Comparison of ENCODE assay signal across 8 cellular contexts in the genomic region with DNA sequence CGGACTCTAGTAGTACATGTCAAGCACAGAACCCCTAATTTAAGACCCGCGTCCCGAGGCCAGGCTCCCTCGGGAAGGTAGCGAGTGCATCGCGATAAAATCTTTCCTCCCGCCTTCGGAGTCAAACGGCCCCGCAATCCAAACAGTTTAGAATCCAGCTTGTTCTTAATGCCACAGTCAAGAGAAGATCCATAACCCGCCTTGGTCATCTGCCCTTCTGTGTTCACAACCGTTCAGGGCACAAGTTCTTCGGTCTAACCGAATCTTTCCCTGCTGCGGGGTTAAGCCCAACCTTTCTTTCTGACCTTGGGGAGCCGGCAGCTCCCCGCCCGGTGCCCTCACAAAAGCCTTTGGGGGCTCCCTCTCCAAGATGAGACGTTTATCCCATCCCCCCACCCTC. TPM values are rescaled to one million over a fixed set of nuclear protein-coding genes. Genes with fewer than 3 reads are reported as not detected.
DNase-seq lines count a peak whose midpoint lies in the region; ATAC-seq and TF ChIP-seq lines count a peak whose summit lies in the region.

No MANE protein-coding gene starts in this region.

- 0 out of 2 replicates have a peak overlapping the region, but pooled peaks have one; percentile 1 for H4K5ac ChIP-seq in IMR-90 (ENCODE audit: low read depth, low read length)

- H2BK15ac ChIP-seq in IMR-90 (ENCODE audit: low read depth, low read length) = no peak overlapping the region

- no peaks in the 10 kb centered on the region for H3K9me3 Mint-ChIP-seq in Calu3 (ENCODE audit: low read depth, unreplicated experiment)
- no peaks in the 10 kb centered on the region for H3K9me3 Mint-ChIP-seq in activated naive CD8-positive, alpha-beta T cell treated with anti-CD3 and anti-CD28 coated beads, Interleukin-2, amount 50 U/mL, for 24 hours

- H3K27ac ChIP-seq in IMR-90 (ENCODE audit: insufficient read depth, low read length) (peak overlapping the region; percentile 77), iPS-20b (ENCODE audit: low read length) (no peak overlapping the region)

- WGBS in IMR-90 (ENCODE audit: extremely low coverage in 2 of 2, insufficient read length in 1 of 2), 2 experiments = 3% methylated on average over 11 of the region's 21 CpGs; no CpG with 5 or more reads in 1 of the 2 experiments

- dilution Hi-C loops in IMR-90 (cut with HindIII; ENCODE audit: low sequenced_read_pairs, unreplicated experiment) = no loop called here

- no peak for TF ChIP-seq POLR2A in IMR-90 (IDR thresholded peaks at IDR 0.05; ENCODE audit: low read depth, low read length)

- CTCF ChIA-PET in Calu3 (lab: Charles Lee) = interaction anchor here (0.6 to 1.9 kb wide), 7 partner anchors 24 to 1893 kb away, joined by 3 to 11 read pairs (median 3); no protein-coding TSS in a partner anchor
- CTCF ChIA-PET in IMR-90 (lab: Yijun Ruan, JAX) = interaction anchor here (1.0 to 1.1 kb wide), 2 partner anchors 506 to 671 kb away, joined by 3 read pairs; no protein-coding TSS in a partner anchor

- ATAC-seq in IMR-90 (ENCODE audit: low read depth) (no peak), HG03095 (IDR thresholded peaks at IDR 0.05; ENCODE audit: unreplicated experiment) (no peak), left colon (no peak), HG03520 (IDR thresholded peaks at IDR 0.05; ENCODE audit: unreplicated experiment) (no peak)
- ATAC-seq in activated naive CD8-positive, alpha-beta T cell treated with anti-CD3 and anti-CD28 coated beads, Interleukin-2, amount 50 U/mL, for 24 hours = no peak

- H4K20me1 ChIP-seq in IMR-90 (ENCODE audit: insufficient read depth, low read length) = peaks cover 14% of the 10 kb centered on the region; the same call in 1 of the 2 replicates

- peaks cover 36 to 61% of the 10 kb centered on the region in 2 experiments; a peak in 3 of 4 replicates for H3K79me1 ChIP-seq in IMR-90 (ENCODE audit: low read depth in 1 of 2, low read length in 2 of 2)

- H3K36me3 Mint-ChIP-seq in Calu3 (ENCODE audit: insufficient read depth, unreplicated experiment) = peaks cover 47% of the 10 kb centered on the region
- peaks cover 20% of the 10 kb centered on the region for H3K36me3 Mint-ChIP-seq in activated naive CD8-positive, alpha-beta T cell treated with anti-CD3 and anti-CD28 coated beads, Interleukin-2, amount 50 U/mL, for 24 hours (ENCODE audit: low read depth)

- POLR2A ChIA-PET in IMR-90 (lab: Charles Lee; ENCODE audit: unreplicated experiment) = interaction anchor here (0.6 kb wide), 1 partner anchor 36 kb away, joined by 4 read pairs; no protein-coding TSS in a partner anchor

- H3K4me3 ChIP-seq in IMR-90 (ENCODE audit: insufficient read depth, low read depth, low read length) (peak overlapping the region; percentile 82), iPS-20b (ENCODE audit: low read length) (peak overlapping the region; percentile 80)

- H2BK120ac ChIP-seq in IMR-90 (ENCODE audit: low read depth, low read length) = peak overlapping the region; percentile 42; the same call in 1 of the 2 replicates

- H3K9ac ChIP-seq in IMR-90 (ENCODE audit: low read depth, low read length) = peak overlapping the region; percentile 93
- H3K9ac ChIP-seq in iPS-20b (ENCODE audit: low read depth, low read length) = peak overlapping the region; percentile 83

- no peak for TF ChIP-seq RAD21 in IMR-90 (IDR thresholded peaks at IDR 0.05; ENCODE audit: low read length)

- H3K4me1 ChIP-seq in IMR-90 (ENCODE audit: control insufficient read depth, insufficient read depth, low read length) = peaks cover 13% of the 10 kb centered on the region
- peaks cover 23% of the 10 kb centered on the region for H3K4me1 ChIP-seq in iPS-20b (ENCODE audit: insufficient read depth, low read length)

- H3K36me3 ChIP-seq in IMR-90 (ENCODE audit: control insufficient read depth, insufficient read depth, low read length) = peaks cover 2% of the 10 kb centered on the region; the same call in 1 of the 2 replicates
- H3K36me3 ChIP-seq in iPS-20b (ENCODE audit: insufficient read depth, low read depth, low read length) = peaks cover 28% of the 10 kb centered on the region

- DNase-seq in Calu3 = no peak
- peak; percentile 25 for DNase-seq in IMR-90
- DNase-seq in activated naive CD8-positive, alpha-beta T cell treated with anti-CD3 and anti-CD28 coated beads, Interleukin-2, amount 50 U/mL, for 24 hours = peak; percentile 13
- peak; percentile 33 for DNase-seq in stimulated activated CD8-positive, alpha-beta memory T cell treated with anti-CD3 and anti-CD28 coated beads, Interleukin-4, amount 100 ng/mL, for 48 hours
- no peak for DNase-seq in left colon

- H3K9me1 ChIP-seq in IMR-90 (ENCODE audit: insufficient read depth, low read length) = peaks cover 10% of the 10 kb centered on the region

- H4K8ac ChIP-seq in IMR-90 (ENCODE audit: low read depth in 2 of 2, low read length in 2 of 2) = peak overlapping the region in 1 of 2 experiments; percentile 68; a peak in 1 of 4 replicates

- no peaks in the 10 kb centered on the region for H3K27me3 Mint-ChIP-seq in Calu3 (ENCODE audit: unreplicated experiment)
- no peaks in the 10 kb centered on the region for H3K27me3 Mint-ChIP-seq in activated naive CD8-positive, alpha-beta T cell treated with anti-CD3 and anti-CD28 coated beads, Interleukin-2, amount 50 U/mL, for 24 hours

- H3K4ac ChIP-seq in IMR-90 (ENCODE audit: low read depth, low read length) = peak overlapping the region; percentile 69

- H3K27me3 ChIP-seq in IMR-90 (ENCODE audit: control insufficient read depth, insufficient read depth, low read length) (no peaks in the 10 kb centered on the region), iPS-20b (ENCODE audit: insufficient read depth, low read length) (no peaks in the 10 kb centered on the region)

- peak overlapping the region; percentile 78 for H3K4me2 ChIP-seq in IMR-90 (ENCODE audit: low read depth, low read length)

- H3K9me3 ChIP-seq in IMR-90 (ENCODE audit: control insufficient read depth, insufficient read depth, low read length) (no peaks in the 10 kb centered on the region), iPS-20b (ENCODE audit: insufficient read depth, low read depth, low read length) (no peaks in the 10 kb centered on the region)

- peak overlapping the region; percentile 97 for H2AFZ ChIP-seq in IMR-90 (replicated peaks; ENCODE audit: low read length, poor library complexity)

- peak overlapping the region; percentile 63; the same call in 1 of the 2 replicates for H2AK5ac ChIP-seq in IMR-90 (ENCODE audit: low read depth, low read length)

- H2BK20ac ChIP-seq in IMR-90 (ENCODE audit: low read depth, low read length) = no peak overlapping the region

- H3K18ac ChIP-seq in IMR-90 (ENCODE audit: low read depth, low read length) = no peak overlapping the region

- peak overlapping the region; percentile 97 for H3K4me3 Mint-ChIP-seq in Calu3 (ENCODE audit: low read depth, unreplicated experiment)
- H3K4me3 Mint-ChIP-seq in activated naive CD8-positive, alpha-beta T cell treated with anti-CD3 and anti-CD28 coated beads, Interleukin-2, amount 50 U/mL, for 24 hours = peak overlapping the region; percentile 95

- TF ChIP-seq CTCF in Calu3 (IDR thresholded peaks at IDR 0.05; ENCODE audit: unreplicated experiment) = no peak
- no peak for TF ChIP-seq CTCF in IMR-90 (conservative IDR thresholded peaks at IDR 0.05; ENCODE audit: low read depth, low read length)

- H3K27ac Mint-ChIP-seq in Calu3 (ENCODE audit: unreplicated experiment) = peak overlapping the region; percentile 93
- peak overlapping the region; percentile 97 for H3K27ac Mint-ChIP-seq in activated naive CD8-positive, alpha-beta T cell treated with anti-CD3 and anti-CD28 coated beads, Interleukin-2, amount 50 U/mL, for 24 hours

- peak overlapping the region; percentile 20; the same call in 1 of the 2 replicates for H4K91ac ChIP-seq in IMR-90 (ENCODE audit: insufficient read depth, low read depth, low read length)

- peak overlapping the region; percentile 72 for H2BK5ac ChIP-seq in IMR-90 (ENCODE audit: low read depth, low read length, poor library complexity, severe bottlenecking)

- H3K23ac ChIP-seq in IMR-90 (ENCODE audit: low read depth, low read length) = peak overlapping the region; percentile 51

- in situ Hi-C loops in IMR-90 (cut with MboI; ENCODE audit: low sequenced_read_pairs) = no loop called here

- peak overlapping the region; percentile 53 for H3K14ac ChIP-seq in IMR-90 (replicated peaks; ENCODE audit: low read depth, low read length)

- BruUV-seq in Calu3 (replicated peaks; lab: Mats Ljungman, UMichigan) (no TSS peak), IMR-90 (replicated peaks; lab: Mats Ljungman, UMichigan) (no TSS peak)

- H2AK9ac ChIP-seq in IMR-90 (replicated peaks; ENCODE audit: low read depth, low read length, poor library complexity) = peak overlapping the region; percentile 94

- peaks cover 50% of the 10 kb centered on the region for H3K4me1 Mint-ChIP-seq in Calu3 (ENCODE audit: low read depth, unreplicated experiment)
- peaks cover 66% of the 10 kb centered on the region for H3K4me1 Mint-ChIP-seq in activated naive CD8-positive, alpha-beta T cell treated with anti-CD3 and anti-CD28 coated beads, Interleukin-2, amount 50 U/mL, for 24 hours

- H3K56ac ChIP-seq in IMR-90 (ENCODE audit: extremely low read depth, insufficient read depth, low read length) = peak overlapping the region; percentile 58; the same call in 1 of the 2 replicates

- intact Hi-C loops in Calu3 (cut with micrococcal nuclease; ENCODE audit: unreplicated experiment) (no loop called here), IMR-90 (cut with micrococcal nuclease) (loop anchor here (5.0 kb wide), 2 partner anchors 504 to 669 kb away; no protein-coding TSS in a partner anchor), left colon (cut with DNase I, micrococcal nuclease) (loop anchor here in 1 of 2 donors (5.0 kb wide), 1 partner anchor 39 kb away; a partner anchor contains a TSS)

TF ChIP-seq in IMR-90, 13 proteins besides CTCF, POLR2A, EP300 and RAD21 (continues in another document):
- TF ChIP-seq CHD1 (IDR thresholded peaks at IDR 0.05; ENCODE audit: low read depth, low read length) = no peak
- no peak for TF ChIP-seq BHLHE40 (IDR thresholded peaks at IDR 0.05; ENCODE audit: low read depth, low read length)

RNA-seq across cellular contexts. Expression of a gene that starts 30.3 kb away (rescaled TPM):
- not detected in 2 replicates for total RNA-seq in Calu3 (2022)
- total RNA-seq in IMR-90 (2012; rRNA removed) = not detected in 2 replicates
- polyA plus RNA-seq in IMR-90 (2012; rRNA removed) = not detected in 2 replicates
- polyA plus RNA-seq in IMR-90 (2012; cell fraction: cytosol; rRNA removed) = not detected in 2 replicates
- not detected in 2 replicates for polyA plus RNA-seq in IMR-90 (2012; cell fraction: nucleus; rRNA removed; ENCODE audit: low replicate concordance)
- under 1 TPM in 1 of 2 donors, not detected in 1; 0.20 TPM for total RNA-seq in left colon

RNA-seq across cellular contexts. Expression of a gene that starts 38.5 kb away (rescaled TPM):
- total RNA-seq in Calu3 (2022) (36.1 and 37.7 TPM in 2 replicates), IMR-90 (2012; rRNA removed) (14.4 and 18.3 TPM in 2 replicates), left colon (10 to 100 TPM; 46.4 to 59.6 TPM)
- polyA plus RNA-seq in IMR-90 (2012; rRNA removed) = 35.1 and 40.2 TPM in 2 replicates
- 15.0 and 15.4 TPM in 2 replicates for polyA plus RNA-seq in IMR-90 (2012; cell fraction: cytosol; rRNA removed)
- 85.9 and 135 TPM in 2 replicates for polyA plus RNA-seq in IMR-90 (2012; cell fraction: nucleus; rRNA removed; ENCODE audit: low replicate concordance)

Comparison
In these comparisons a context has a peak if more than half of its experiments do, and no peak if none do; other contexts are left out.
1. DNase-seq: peak in IMR-90 (single experiment), activated naive CD8-positive, alpha-beta T cell treated with anti-CD3 and anti-CD28 coated beads, Interleukin-2, amount 50 U/mL, for 24 hours (single experiment) and stimulated activated CD8-positive, alpha-beta memory T cell treated with anti-CD3 and anti-CD28 coated beads, Interleukin-4, amount 100 ng/mL, for 48 hours (single experiment); none in Calu3 (single experiment) and left colon (0 of 2).